8 cellular contexts compared by ENCODE assay signal in the genomic region with DNA sequence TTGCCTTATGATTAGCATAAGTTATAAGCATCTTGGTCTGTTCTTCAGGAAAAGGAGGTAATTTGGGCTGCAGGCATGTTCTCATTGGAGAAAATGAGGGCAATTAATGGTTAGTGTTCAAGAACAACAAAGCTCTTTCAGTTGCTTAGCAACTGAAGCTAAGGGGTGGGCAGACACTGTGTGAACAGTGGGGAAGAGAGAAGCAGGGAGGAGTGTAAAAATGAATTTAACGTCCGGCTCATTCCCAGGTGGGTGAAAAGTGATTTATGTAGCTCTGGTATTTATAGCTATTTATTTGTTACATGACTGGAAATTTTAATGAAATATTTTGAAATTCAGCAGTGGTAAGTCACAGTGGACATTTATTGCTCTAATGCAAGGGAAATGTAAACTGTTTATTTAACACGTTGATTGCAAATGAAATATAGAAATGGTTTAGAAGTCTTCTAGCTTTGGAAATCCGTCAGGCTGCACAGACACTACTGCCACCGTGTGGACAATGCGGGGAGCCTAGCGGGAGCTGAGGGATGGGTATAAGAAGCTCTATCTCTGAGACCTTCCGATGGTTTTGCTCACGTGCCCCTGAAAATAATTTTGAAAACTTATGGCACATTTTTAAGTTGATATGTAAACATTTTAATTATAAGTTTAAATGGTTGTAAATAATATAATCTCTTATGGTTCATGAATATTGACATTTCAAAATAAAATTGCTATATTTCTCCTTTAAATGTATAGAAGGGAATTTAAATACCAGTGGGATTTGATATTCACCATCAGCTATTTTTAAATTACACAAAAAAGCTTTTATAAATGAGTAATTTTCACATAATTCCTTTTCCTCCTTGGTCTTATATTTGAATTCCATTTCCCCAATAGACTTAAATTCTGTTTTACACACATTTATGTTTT. TPM values are rescaled to one million over a fixed set of nuclear protein-coding genes. Genes with fewer than 3 reads are reported as not detected.
DNase-seq lines count a peak whose midpoint lies in the region; ATAC-seq lines count a peak whose summit lies in the region.

No MANE protein-coding gene starts in this region.

- H3K9me3 Mint-ChIP-seq in naive B cell = no peaks in the 10 kb centered on the region

- ATAC-seq in GM21528 (IDR thresholded peaks at IDR 0.05; ENCODE audit: low FRiP score, unreplicated experiment) (peak; percentile 88), naive B cell (ENCODE audit: low read depth in 2 of 2) (peak; percentile 64 to 79)

- peaks cover 0 to 24% (median 7%) of the 10 kb centered on the region in 3 donors for H3K27me3 Mint-ChIP-seq in naive B cell

- no peak overlapping the region for H3K4me3 Mint-ChIP-seq in naive B cell

- peak overlapping the region in 1 of 6 donors; percentile 14 for H3K27ac Mint-ChIP-seq in naive B cell

- H3K4me1 Mint-ChIP-seq in naive B cell = peaks cover 0 to 5% (median 4%) of the 10 kb centered on the region in 3 donors

- H3K36me3 Mint-ChIP-seq in naive B cell = no peaks in the 10 kb centered on the region

- DNase-seq in DMS53 (lab: John Stamatoyannopoulos, UW) (peak; percentile 88), HUDEP-2 (lab: John Stamatoyannopoulos, UW; ENCODE audit: unreplicated experiment in 76 of 76) (peak in 62 of 76 experiments; percentile 1 to 70 (median 33)), NOMO-1 treated with dmso at 0.1 percent for 144 hours (lab: John Stamatoyannopoulos, UW; ENCODE audit: unreplicated experiment) (peak; percentile 61), epidermal melanocyte (ENCODE audit: insufficient read length, low spot score) (peak; percentile 67), naive B cell (peak; percentile 27)
- DNase-seq in activated CD8-positive, alpha-beta memory T cell treated with anti-CD3 and anti-CD28 coated beads, Interleukin-2, amount 50 U/mL, for 24 hours (ENCODE audit: extremely low read depth) = peak; percentile 44
- peak; percentile 30 to 46 for DNase-seq in stimulated activated CD8-positive, alpha-beta memory T cell treated with anti-CD3 and anti-CD28 coated beads, Interleukin-7, amount 100 ng/mL, for 4 hours (ENCODE audit: low read depth in 2 of 2)

RNA-seq across cellular contexts. Expression of a gene that starts 54.5 kb away (rescaled TPM):
- polyA plus RNA-seq in naive B cell (ENCODE audit: low read depth in 6 of 6) = not detected

Comparison
In these comparisons a context has a peak if more than half of its experiments do, and no peak if none do; other contexts are left out.
1. Peak in every context shown above with its lines: DNase-seq and ATAC-seq.
2. DNase-seq: peak in every context shown above with its lines; median percentile 88 in DMS53; 67 in epidermal melanocyte; 61 in NOMO-1 treated with dmso at 0.1 percent for 144 hours; 44 in activated CD8-positive, alpha-beta memory T cell treated with anti-CD3 and anti-CD28 coated beads, Interleukin-2, amount 50 U/mL, for 24 hours; 38 in stimulated activated CD8-positive, alpha-beta memory T cell treated with anti-CD3 and anti-CD28 coated beads, Interleukin-7, amount 100 ng/mL, for 4 hours; 33 in HUDEP-2; 27 in naive B cell.